In the genomic region with DNA sequence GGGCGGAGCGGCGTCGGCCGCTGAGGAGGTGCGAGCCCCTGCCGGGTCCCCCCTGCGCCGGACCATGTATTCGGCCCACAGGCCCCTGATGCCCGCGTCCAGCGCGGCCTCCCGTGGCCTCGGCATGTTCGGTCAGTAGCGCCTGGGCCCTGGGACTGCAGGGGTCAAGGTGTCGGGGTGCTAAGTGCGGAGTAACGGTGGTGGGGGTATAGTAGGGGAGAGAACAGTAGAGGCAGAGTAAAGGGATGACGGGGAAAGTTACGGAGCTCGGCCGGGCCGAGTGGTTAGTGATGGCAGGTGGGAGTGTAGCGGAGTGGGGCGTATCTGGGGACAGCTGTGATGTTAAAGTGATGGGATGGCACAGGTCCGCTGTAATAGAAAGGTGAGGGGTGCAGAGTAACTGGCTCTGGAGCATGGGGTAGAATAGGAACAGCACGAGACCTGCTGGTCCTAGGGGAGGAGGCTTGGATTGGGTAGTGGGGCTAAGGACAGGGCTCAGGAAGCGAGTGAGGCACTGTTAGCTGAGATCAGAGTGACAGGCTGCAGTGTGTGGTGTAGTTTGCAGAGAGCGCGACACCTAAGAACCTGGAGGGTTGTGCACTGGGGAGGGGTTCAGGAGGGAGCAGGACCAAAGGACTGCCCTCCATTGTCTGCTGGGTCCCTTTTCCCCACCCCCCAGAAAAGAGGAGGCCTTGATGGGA, we compare ENCODE assay signal across 8 cellular contexts. TPM values are rescaled to one million over a fixed set of nuclear protein-coding genes. Genes with fewer than 3 reads are reported as not detected.
DNase-seq lines count a peak whose midpoint lies in the region; ATAC-seq and TF ChIP-seq lines count a peak whose summit lies in the region.

No MANE protein-coding gene starts in this region.

- DNase-seq in activated CD4-positive, alpha-beta T cell treated with anti-CD3 and anti-CD28 coated beads for 48 hours, result peak; percentile 50
- no peak for DNase-seq in activated CD4-positive, alpha-beta T cell treated with anti-CD3 and anti-CD28 coated beads for 1 hour
- DNase-seq in T-helper 17 cell (no peak), epithelial cell of prostate (ENCODE audit: low read depth, low spot score) (no peak), osteoblast (ENCODE audit: insufficient read length, low spot score, missing footprints) (peak; percentile 87), hippocampal formation (lab: John Stamatoyannopoulos, UW) (no peak), SK-N-DZ (ENCODE audit: low spot score) (no peak)

- peaks cover 3% of the 10 kb centered on the region for H3K36me3 Mint-ChIP-seq in T-helper 17 cell (ENCODE audit: low read depth)

- H3K27ac ChIP-seq in epithelial cell of prostate (peak overlapping the region; percentile 86), osteoblast (ENCODE audit: low read depth, low read length) (peak overlapping the region; percentile 51)

- H3K27me3 ChIP-seq in osteoblast (ENCODE audit: insufficient read depth, low read length), result no peaks in the 10 kb centered on the region

- ATAC-seq in T-helper 17 cell (no peak), GM19463 (IDR thresholded peaks at IDR 0.05; ENCODE audit: unreplicated experiment) (no peak)

- H3K27me3 Mint-ChIP-seq in T-helper 17 cell, result no peaks in the 10 kb centered on the region

- peaks cover 47% of the 10 kb centered on the region for H3K4me1 ChIP-seq in osteoblast (ENCODE audit: insufficient read depth, low read length)

- H3K4me3 ChIP-seq in osteoblast (ENCODE audit: insufficient read depth, low read length), result peak overlapping the region; percentile 76

- H2AFZ ChIP-seq in osteoblast (ENCODE audit: low read length), result no peak overlapping the region

- no peak for TF ChIP-seq CTCF in osteoblast (IDR thresholded peaks at IDR 0.05; ENCODE audit: extremely low read depth, low read depth, low read length)

- peaks cover 29% of the 10 kb centered on the region for H3K4me1 Mint-ChIP-seq in T-helper 17 cell

- no peaks in the 10 kb centered on the region for H3K9me3 ChIP-seq in T-helper 17 cell (ENCODE audit: control insufficient read depth, low read length, poor library complexity, severe bottlenecking)
- no peaks in the 10 kb centered on the region for H3K9me3 ChIP-seq in osteoblast (ENCODE audit: low read depth, low read length)

- H3K4me3 Mint-ChIP-seq in T-helper 17 cell, result peak overlapping the region; percentile 99

- H3K36me3 ChIP-seq in osteoblast (ENCODE audit: insufficient read depth, low read length), result peaks cover 31% of the 10 kb centered on the region

- H4K20me1 ChIP-seq in osteoblast (ENCODE audit: insufficient read depth, low read length), result peaks cover 51% of the 10 kb centered on the region

- peak overlapping the region; percentile 86 for H3K4me2 ChIP-seq in osteoblast (ENCODE audit: insufficient read depth, low read length)

- H3K27ac Mint-ChIP-seq in T-helper 17 cell, result peak overlapping the region; percentile 97

- H3K79me2 ChIP-seq in osteoblast (ENCODE audit: insufficient read depth, low read length), result peaks cover 49% of the 10 kb centered on the region

RNA-seq across cellular contexts. Expression of a gene that starts 15.7 kb away (rescaled TPM):
- total RNA-seq in T-helper 17 cell (100 to 1,000 TPM; 112 to 125 TPM), osteoblast (33.6 and 39.1 TPM in 2 replicates)
- 14.2 and 17.4 TPM in 2 replicates for polyA plus RNA-seq in SK-N-DZ (2014; cell fraction: cytosol; rRNA removed)
- polyA plus RNA-seq in SK-N-DZ (2014; cell fraction: nucleus; rRNA removed), result 35.7 and 42.1 TPM in 2 replicates

RNA-seq across cellular contexts. Expression of a gene that starts 17.1 kb away (rescaled TPM):
- total RNA-seq in T-helper 17 cell, result under 1 TPM in 1 of 2 donors, not detected in 1; 0.50 TPM
- total RNA-seq in osteoblast, result 0.36 and 0.59 TPM in 2 replicates
- polyA plus RNA-seq in SK-N-DZ (2014; cell fraction: cytosol; rRNA removed), result 1.0 and 2.0 TPM in 2 replicates
- polyA plus RNA-seq in SK-N-DZ (2014; cell fraction: nucleus; rRNA removed), result 0.28 and 0.99 TPM in 2 replicates

RNA-seq across cellular contexts. Expression of a gene that starts 17.6 kb away (rescaled TPM):
- 10 to 100 TPM; 16.0 to 17.7 TPM for total RNA-seq in T-helper 17 cell
- 18.3 and 23.2 TPM in 2 replicates for total RNA-seq in osteoblast
- polyA plus RNA-seq in SK-N-DZ (2014; cell fraction: cytosol; rRNA removed), result 242 and 265 TPM in 2 replicates
- 203 and 228 TPM in 2 replicates for polyA plus RNA-seq in SK-N-DZ (2014; cell fraction: nucleus; rRNA removed)

RNA-seq across cellular contexts. Expression of a gene that starts 28.3 kb away (rescaled TPM):
- not detected for total RNA-seq in T-helper 17 cell
- total RNA-seq in osteoblast, result not detected in 2 replicates
- 4.3 and 4.9 TPM in 2 replicates for polyA plus RNA-seq in SK-N-DZ (2014; cell fraction: cytosol; rRNA removed)
- polyA plus RNA-seq in SK-N-DZ (2014; cell fraction: nucleus; rRNA removed), result 57.8 and 173 TPM in 2 replicates

RNA-seq across cellular contexts. Expression of a gene that starts 29.9 kb away (rescaled TPM):
- total RNA-seq in T-helper 17 cell (10 to 100 TPM; 75.8 to 82.1 TPM), osteoblast (31.8 and 44.8 TPM in 2 replicates)
- polyA plus RNA-seq in SK-N-DZ (2014; cell fraction: cytosol; rRNA removed), result 30.2 and 33.4 TPM in 2 replicates
- 69.8 and 78.5 TPM in 2 replicates for polyA plus RNA-seq in SK-N-DZ (2014; cell fraction: nucleus; rRNA removed)

Comparison
In these comparisons a context has a peak if more than half of its experiments do, and no peak if none do; other contexts are left out.
1. DNase-seq: peak in activated CD4-positive, alpha-beta T cell treated with anti-CD3 and anti-CD28 coated beads for 48 hours (single experiment) and osteoblast (single experiment); none in activated CD4-positive, alpha-beta T cell treated with anti-CD3 and anti-CD28 coated beads for 1 hour (single experiment), T-helper 17 cell (0 of 3), epithelial cell of prostate (single experiment), hippocampal formation (0 of 2) and SK-N-DZ (single experiment).